1 cellular context compared by ENCODE assay signal in the genomic region with DNA sequence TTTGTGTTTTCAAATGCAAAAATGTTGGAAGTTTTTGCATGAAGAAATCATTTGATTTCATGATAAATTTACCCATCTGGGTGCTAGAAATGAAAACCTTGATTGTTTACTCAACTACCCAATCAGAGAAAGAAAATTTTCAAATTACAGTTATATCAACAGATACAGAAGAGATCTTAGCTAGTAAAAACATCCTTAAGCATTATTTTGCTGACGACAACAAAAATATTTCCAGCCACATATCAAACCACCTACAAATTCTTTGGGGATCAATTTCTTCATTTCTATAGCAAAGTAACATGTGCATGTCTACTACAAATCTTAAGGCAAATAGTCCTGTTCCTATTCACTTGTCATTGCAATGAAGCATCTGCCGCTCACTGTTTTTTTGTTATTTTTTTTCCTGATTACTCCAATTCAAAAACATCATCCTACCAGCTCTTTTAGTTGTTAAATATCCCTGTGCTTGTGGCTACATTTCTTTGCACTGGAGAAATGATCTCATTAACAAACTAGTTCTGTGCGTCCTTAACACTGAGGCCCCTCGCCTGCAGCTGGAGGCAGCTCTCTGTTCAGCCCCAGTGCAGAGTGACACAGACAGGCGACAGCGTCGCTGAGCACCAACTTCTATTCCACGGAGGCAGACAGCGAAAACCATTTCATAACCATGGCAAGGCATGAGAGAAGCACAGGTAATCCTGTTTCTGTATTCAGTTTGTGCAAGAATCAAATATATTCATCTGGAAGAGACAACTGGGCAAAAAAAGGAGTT.
TF ChIP-seq lines count a peak whose summit lies in the region.

No MANE protein-coding gene starts in this region.

TF ChIP-seq in H1, 55 proteins besides CTCF, POLR2A, EP300 and RAD21:
- TF ChIP-seq SRF (IDR thresholded peaks at IDR 0.05; ENCODE audit: low read depth, low read length) (no peak), TBP (IDR thresholded peaks at IDR 0.05; ENCODE audit: low read depth, low read length) (0 out of 2 replicates have a peak, but pooled peaks have one; percentile 23), MAFK (IDR thresholded peaks at IDR 0.05; ENCODE audit: low read depth, low read length) (0 out of 2 replicates have a peak, but pooled peaks have one; percentile 18)
